In the genomic region with DNA sequence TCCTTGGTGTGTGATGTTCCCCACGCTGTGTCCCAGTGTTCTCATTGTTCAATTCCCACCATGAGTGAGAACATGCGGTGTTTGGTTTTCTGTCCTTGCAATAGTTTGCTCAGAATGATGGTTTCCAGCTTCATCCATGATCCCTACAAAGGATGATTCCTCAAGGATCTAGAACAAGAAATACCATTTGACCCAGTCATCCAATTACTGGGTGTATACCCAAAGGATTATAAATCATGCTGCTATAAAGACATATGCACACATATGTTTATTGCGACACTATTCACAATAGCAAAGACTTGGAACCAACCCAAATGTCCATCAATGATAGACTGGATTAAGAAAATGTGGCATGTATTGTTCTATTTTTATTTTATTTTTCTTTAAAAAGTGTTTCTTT, we compare ENCODE assay signal across 7 cellular contexts.
DNase-seq lines count a peak whose midpoint lies in the region; ATAC-seq, FAIRE-seq and TF ChIP-seq lines count a peak whose summit lies in the region.
"Not testable (repeated sequence)": the region's sequence is repeated elsewhere in the genome, so short reads cannot be mapped to it uniquely, and the experiment has no call there.

No MANE protein-coding gene starts in this region.

- H3K4me2 ChIP-seq in PC-3 (ENCODE audit: low read length): not testable (repeated sequence)

- H2AFZ ChIP-seq in PC-3 (ENCODE audit: low read length): not testable (repeated sequence)

- not testable (repeated sequence) for H3K4me3 ChIP-seq in PC-3 (ENCODE audit: low read length); WERI-Rb-1 (ENCODE audit: low read depth, low read length); bronchial epithelial cell (ENCODE audit: low read depth, low read length)

- POLR2A ChIA-PET in PC-3 (lab: Charles Lee; ENCODE audit: unreplicated experiment): not testable (repeated sequence)

- intact Hi-C loops in PC-3 (cut with micrococcal nuclease): not testable (repeated sequence)

- H3F3A ChIP-seq in PC-3 (ENCODE audit: low read length, unreplicated experiment): not testable (repeated sequence)

- not testable (repeated sequence) for H4K20me1 ChIP-seq in PC-3 (ENCODE audit: low read length)

- H3K9me2 ChIP-seq in PC-3 (replicated peaks; ENCODE audit: low read length): not testable (repeated sequence)

- H3K9me3 ChIP-seq in PC-3 (ENCODE audit: low read length); WERI-Rb-1 (ENCODE audit: severe bottlenecking): not testable (repeated sequence)

- H3K27me3 ChIP-seq in PC-3 (ENCODE audit: low read length); WERI-Rb-1 (ENCODE audit: insufficient read depth, low read depth, severe bottlenecking); bronchial epithelial cell (ENCODE audit: control insufficient read depth, insufficient read depth, low read length); foreskin keratinocyte: not testable (repeated sequence)

- not testable (repeated sequence) for H3K4me1 ChIP-seq in PC-3 (ENCODE audit: insufficient read depth, low read length); foreskin keratinocyte

- H3K36me3 ChIP-seq in PC-3 (ENCODE audit: low read depth, low read length); WERI-Rb-1; bronchial epithelial cell (ENCODE audit: control insufficient read depth, insufficient read depth, low read length): not testable (repeated sequence)

- H3K9ac ChIP-seq in PC-3 (ENCODE audit: low read length): not testable (repeated sequence)

- BruUV-seq in PC-3 (replicated peaks; lab: Mats Ljungman, UMichigan): not testable (repeated sequence)

- H3K79me2 ChIP-seq in PC-3 (ENCODE audit: low read length): not testable (repeated sequence)

- not testable (repeated sequence) for TF ChIP-seq CTCF in PC-3 (conservative IDR thresholded peaks at IDR 0.05; ENCODE audit: low read depth, low read length); WERI-Rb-1 (IDR thresholded peaks at IDR 0.05; ENCODE audit: low read depth, low read length); bronchial epithelial cell (IDR thresholded peaks at IDR 0.05; ENCODE audit: insufficient read depth, low read length, severe bottlenecking); foreskin keratinocyte (conservative IDR thresholded peaks at IDR 0.05)

- CTCF ChIA-PET in PC-3 (lab: Charles Lee): not testable (repeated sequence)

- DNase-seq in HCEC 1CT (peak; percentile 25), NCI-H226 (peak; percentile 42), PC-3 (peak; percentile 46), bronchial epithelial cell (ENCODE audit: low read depth) (peak; percentile 21), foreskin keratinocyte (peak; percentile 13 to 26)
- DNase-seq in WERI-Rb-1; urothelium cell line (ENCODE audit: low spot score): not testable (repeated sequence)

- not testable (repeated sequence) for H3K27ac ChIP-seq in PC-3 (ENCODE audit: low read length); foreskin keratinocyte
- H3K27ac ChIP-seq in WERI-Rb-1: peak overlapping the region; percentile 13; the same call in 1 of the 2 replicates

- not testable (repeated sequence) for FAIRE-seq in bronchial epithelial cell (lab: Jason Lieb, UNC)
- peak; percentile 79 for FAIRE-seq in urothelium cell line (lab: Jason Lieb, UNC)

- ATAC-seq in PC-3, foreskin keratinocyte: not testable (repeated sequence)
